In genomic region chr7:132367007-132367406, GRCh38 we compare ENCODE assay signal across 34 cellular contexts.
"Had no signal": no experiment of that assay in that cellular context is flagged by ENCODE, and none has a peak within 500 bp of the region (broad histone marks: within the 10 kb centered on the region; RNA-seq: fewer than 3 reads in every experiment).

No MANE protein-coding gene starts in this region.

- DNase-seq: activated B cell treated with CpG ODN at 0.5 μM for 24 hours; activated CD4-positive, alpha-beta memory T cell treated with anti-CD3 and anti-CD28 coated beads for 36 hours; activated CD4-positive, alpha-beta T cell treated with anti-CD3 and anti-CD28 coated beads for 4 hours; activated CD4-positive, alpha-beta T cell treated with anti-CD3 and anti-CD28 coated beads, Interleukin-2, amount 10 ng/mL, durations not matched to agents 24 days and 14 days; activated CD4-positive, alpha-beta T cell treated with anti-CD3 and anti-CD28 coated beads, Interleukin-2, amount 50 U/mL, for 1 hour; activated CD4-positive, alpha-beta T cell treated with anti-CD3 and anti-CD28 coated beads, Interleukin-2, amount 50 U/mL, for 4 hours; activated CD4-positive, CD25-positive, alpha-beta regulatory T cell treated with anti-CD3 and anti-CD28 coated beads, Interleukin-2, amount 50 U/mL, for 72 hours; activated CD8-positive, alpha-beta memory T cell treated with anti-CD3 and anti-CD28 coated beads, Interleukin-2, amount 50 U/mL, for 4 hours; activated CD8-positive, alpha-beta T cell treated with anti-CD3 and anti-CD28 coated beads for 36 hours; activated effector memory CD4-positive, alpha-beta T cell treated with anti-CD3 and anti-CD28 coated beads, Interleukin-2, amount 50 U/mL, for 16 hours; activated gamma-delta T cell treated with Interleukin-2 at 50 U/mL for 16 hours; activated naive CD4-positive, alpha-beta T cell; activated naive CD4-positive, alpha-beta T cell treated with anti-CD3 and anti-CD28 coated beads for 36 hours; activated naive CD4-positive, alpha-beta T cell treated with anti-CD3 and anti-CD28 coated beads, Interleukin-2, amount 50 U/mL, for 16 hours; activated naive CD8-positive, alpha-beta T cell treated with anti-CD3 and anti-CD28 coated beads for 36 hours; activated T-cell treated with anti-CD3 and anti-CD28 coated beads for 4 hours; activated T-cell treated with anti-CD3 and anti-CD28 coated beads, Interleukin-2, amount 50 U/mL, for 1 hour; activated T-cell treated with anti-CD3 and anti-CD28 coated beads, Interleukin-2, amount 50 U/mL, for 4 hours; activated T-cell treated with anti-CD3 and anti-CD28 coated beads, Interleukin-2, amount 50 U/mL, for 72 hours; amniotic stem cell; aorta; body of pancreas; brain microvascular endothelial cell; central memory CD4-positive, alpha-beta T cell; T-helper 1 cell; T-helper 2 cell; T-helper 9 cell had no signal

- H3K36me3 ChIP-seq: adrenal gland, brain microvascular endothelial cell, breast epithelium had no signal

- ATAC-seq: activated CD8-positive, alpha-beta T cell treated with anti-CD3 and anti-CD28 coated beads for 36 hours; activated naive CD4-positive, alpha-beta T cell treated with anti-CD3 and anti-CD28 coated beads, Interleukin-2, amount 50 U/mL, for 72 hours; activated T-cell treated with anti-CD3 and anti-CD28 coated beads, Interleukin-2, amount 50 U/mL, for 4 hours; activated T-cell treated with anti-CD3 and anti-CD28 coated beads, Interleukin-2, amount 50 U/mL, for 72 hours; activated T-helper 17 cell treated with anti-CD3 and anti-CD28 coated beads, Interleukin-2, amount 50 U/mL, for 72 hours; body of pancreas had no signal

- H3K27ac ChIP-seq: adrenal gland, body of pancreas, brain microvascular endothelial cell, breast epithelium, VCaP had no signal

- H3K27me3 ChIP-seq: body of pancreas, brain microvascular endothelial cell, breast epithelium had no signal

- H3K4me3 ChIP-seq: adrenal gland, body of pancreas, breast epithelium had no signal

- H3K4me1 ChIP-seq: adrenal gland, body of pancreas, breast epithelium had no signal

- H3K9me3 ChIP-seq: adrenal gland, body of pancreas, breast epithelium had no signal

- FAIRE-seq: astrocyte, TTC549 had no signal
